ENCODE assay signal across 24 cellular contexts in the genomic region with DNA sequence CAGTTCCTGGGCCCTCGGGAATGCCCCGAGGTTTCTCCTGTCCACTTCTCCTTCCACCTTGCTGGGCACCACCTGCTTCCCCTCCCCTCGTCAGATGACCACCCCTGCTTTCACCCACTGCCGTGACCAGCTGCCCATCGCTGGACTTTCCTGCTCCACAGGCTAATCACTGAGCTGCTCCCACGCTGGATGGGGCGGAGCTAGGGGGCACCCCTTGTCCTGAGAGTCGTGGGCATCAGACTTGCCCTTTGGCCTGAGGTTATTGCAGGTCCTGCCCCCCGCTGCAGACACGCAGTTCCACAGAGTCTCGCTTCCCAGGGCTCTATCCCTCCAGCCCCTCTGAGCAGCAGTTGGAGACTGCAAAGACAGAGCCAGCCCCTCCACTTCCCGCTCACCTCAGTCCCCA. TPM values are rescaled to one million over a fixed set of nuclear protein-coding genes. Genes with fewer than 3 reads are reported as not detected.
A peak's percentile ranks its signal among the peaks of the same experiment; 100 is the strongest.
DNase-seq lines count a peak whose midpoint lies in the region; ATAC-seq, FAIRE-seq and TF ChIP-seq lines count a peak whose summit lies in the region.
"Had no signal": no experiment of that assay in that cellular context is flagged by ENCODE, and none has a peak within 500 bp of the region (broad histone marks: within the 10 kb centered on the region; RNA-seq: fewer than 3 reads in every experiment).

No MANE protein-coding gene starts in this region.

- H3K4me3 ChIP-seq in BE2C (ENCODE audit: low read depth, low read length), result peak overlapping the region; percentile 15
- H3K4me3 ChIP-seq in OCI-LY3 (ENCODE audit: low read length), result peak overlapping the region; percentile 59
- peak overlapping the region; percentile 35 to 65 (median 43); a peak in 5 of 6 replicates for H3K4me3 ChIP-seq in HepG2 (replicated peaks in 1 of 3; ENCODE audit: insufficient read depth in 1 of 3, low read depth in 2 of 3, low read length in 3 of 3)
- no peak overlapping the region for H3K4me3 ChIP-seq in parathyroid adenoma (ENCODE audit: low read depth, low read length)
- no peak overlapping the region for H3K4me3 ChIP-seq in ovary
- H3K4me3 ChIP-seq: esophagus muscularis mucosa, vagina had no signal

- ATAC-seq in HepG2 (no peak; the same call in 2 of the 3 replicates), HG02759 (IDR thresholded peaks at IDR 0.05; ENCODE audit: unreplicated experiment) (no peak)
- ATAC-seq: stimulated activated naive CD8-positive, alpha-beta T cell treated with anti-CD3 and anti-CD28 coated beads, Interleukin-15, Interleukin-2, amounts not matched to agents 100 U/mL and 50 U/mL, for 24 hours had no signal

- H3K9me3 ChIP-seq in BE2C, result no peaks in the 10 kb centered on the region
- H3K9me3 ChIP-seq in OCI-LY3 (ENCODE audit: insufficient read depth, low read length), result no peaks in the 10 kb centered on the region
- no peaks in the 10 kb centered on the region for H3K9me3 ChIP-seq in HepG2 (ENCODE audit: low read length)
- no peaks in the 10 kb centered on the region for H3K9me3 ChIP-seq in parathyroid adenoma (ENCODE audit: control insufficient read depth, low read length)
- no peaks in the 10 kb centered on the region for H3K9me3 ChIP-seq in ovary
- H3K9me3 ChIP-seq: esophagus muscularis mucosa, vagina had no signal

- H3K79me2 ChIP-seq in OCI-LY3 (ENCODE audit: low read length) (no peaks in the 10 kb centered on the region), HepG2 (ENCODE audit: insufficient read depth, low read length) (no peaks in the 10 kb centered on the region), parathyroid adenoma (no peaks in the 10 kb centered on the region)

- H3K36me3 ChIP-seq in BE2C (no peaks in the 10 kb centered on the region), OCI-LY3 (replicated peaks; ENCODE audit: low read depth, low read length) (no peaks in the 10 kb centered on the region), HepG2 (replicated peaks in 1 of 2; ENCODE audit: control insufficient read depth in 1 of 2, insufficient read depth in 2 of 2, low read length in 2 of 2) (no peaks in the 10 kb centered on the region), parathyroid adenoma (ENCODE audit: control insufficient read depth, insufficient read depth, low read length) (no peaks in the 10 kb centered on the region), ovary (no peaks in the 10 kb centered on the region)
- H3K36me3 ChIP-seq: esophagus muscularis mucosa, vagina had no signal

- no peak overlapping the region for H3K27ac ChIP-seq in OCI-LY3 (ENCODE audit: low read length)
- no peak overlapping the region for H3K27ac ChIP-seq in HepG2 (ENCODE audit: extremely low read length, insufficient read depth, low read length)
- no peak overlapping the region for H3K27ac ChIP-seq in parathyroid adenoma
- H3K27ac ChIP-seq in ovary, result no peak overlapping the region
- H3K27ac ChIP-seq: esophagus muscularis mucosa, vagina had no signal

- H3K27me3 ChIP-seq in BE2C, result no peaks in the 10 kb centered on the region
- peaks cover 22% of the 10 kb centered on the region for H3K27me3 ChIP-seq in OCI-LY3 (ENCODE audit: low read depth, low read length)
- peaks cover 0 to 16% of the 10 kb centered on the region in 2 experiments; a peak in 3 of 5 replicates for H3K27me3 ChIP-seq in HepG2 (ENCODE audit: control insufficient read depth in 1 of 2, insufficient read depth in 2 of 2, low read length in 2 of 2)
- no peaks in the 10 kb centered on the region for H3K27me3 ChIP-seq in parathyroid adenoma (ENCODE audit: control insufficient read depth, insufficient read depth, low read length)
- H3K27me3 ChIP-seq in ovary, result no peaks in the 10 kb centered on the region
- H3K27me3 ChIP-seq: vagina had no signal

- no peak overlapping the region for H3K9ac ChIP-seq in OCI-LY3 (ENCODE audit: low read length)
- peak overlapping the region; percentile 23; the same call in 1 of the 2 replicates for H3K9ac ChIP-seq in HepG2 (ENCODE audit: insufficient read depth, low read depth, low read length)
- H3K9ac ChIP-seq in parathyroid adenoma, result no peak overlapping the region

- no peak for TF ChIP-seq CTCF in BE2C (IDR thresholded peaks at IDR 0.05; ENCODE audit: low read depth, low read length)
- no peak for TF ChIP-seq CTCF in OCI-LY3 (IDR thresholded peaks at IDR 0.05; ENCODE audit: low read depth, low read length)
- no peak for TF ChIP-seq CTCF in HepG2 (CRISPR knock-in tag; IDR thresholded peaks at IDR 0.05)
- TF ChIP-seq CTCF in parathyroid adenoma (IDR thresholded peaks at IDR 0.05), result no peak
- no peak for TF ChIP-seq CTCF in ovary (IDR thresholded peaks at IDR 0.05)

- WGBS in HepG2 (ENCODE audit: low lambda C conversion rate), result 2% methylated on average over 7 of the region's 12 CpGs
- 34 to 46% (median 45%) methylated on average over 12 of the region's 12 CpGs for WGBS in ovary, 3 donors

- DNase-seq in BE2C (no peak), HepG2 (ENCODE audit: low spot score) (no peak), NCI-H128 (lab: John Stamatoyannopoulos, UW; ENCODE audit: unreplicated experiment) (no peak), NCI-H82 treated with DMSO at 0.1 percent for 48 hours (lab: John Stamatoyannopoulos, UW; ENCODE audit: unreplicated experiment) (no peak), ovary (no peak)
- DNase-seq: activated CD4-positive, alpha-beta T cell treated with anti-CD3 and anti-CD28 coated beads, Interleukin-2, amount 50 U/mL, for 4 hours; activated naive CD4-positive, alpha-beta T cell treated with Interleukin-2 at 50 U/mL for 16 hours; CD4-positive, CD25-positive, alpha-beta regulatory T cell; central memory CD4-positive, alpha-beta T cell; DND-41; effector CD4-positive, alpha-beta T cell; NCI-H2029 treated with DMSO at 0.1 percent for 48 hours; NCI-H524 treated with DMSO at 0.1 percent for 48 hours; occipital lobe; SIG-M5; stimulated activated CD4-positive, alpha-beta T cell treated with anti-CD3 and anti-CD28 coated beads, Interleukin-2, amount 100 ng/mL, for 24 hours; stimulated activated naive CD8-positive, alpha-beta T cell treated with anti-CD3 and anti-CD28 coated beads, Interleukin-15, Interleukin-2, amounts not matched to agents 100 U/mL and 50 U/mL, for 24 hours had no signal

- POLR2A ChIA-PET in HepG2 (lab: Yijun Ruan, JAX), result interaction anchor here (0.7 to 2.1 kb wide), 4 partner anchors 11 to 25 kb away, joined by 3 to 12 read pairs (median 6); no protein-coding TSS in a partner anchor

- peak overlapping the region; percentile 73 for H3K4me2 ChIP-seq in OCI-LY3 (ENCODE audit: low read length)
- H3K4me2 ChIP-seq in HepG2 (ENCODE audit: low read depth, low read length), result peak overlapping the region; percentile 91
- H3K4me2 ChIP-seq in parathyroid adenoma (ENCODE audit: low read length), result no peak overlapping the region

- TF ChIP-seq EP300 in HepG2 (IDR thresholded peaks at IDR 0.05; ENCODE audit: low read depth in 2 of 2, low read length in 2 of 2) (no peak), HepG2 (CRISPR knock-in tag; IDR thresholded peaks at IDR 0.05; ENCODE audit: borderline replicate concordance) (no peak), ovary (IDR thresholded peaks at IDR 0.05) (no peak)

- TF ChIP-seq RAD21 in HepG2 (CRISPR knock-in tag; IDR thresholded peaks at IDR 0.05), result no peak

- no peaks in the 10 kb centered on the region for H4K20me1 ChIP-seq in OCI-LY3 (ENCODE audit: insufficient read depth, low read length)
- peaks cover 7% of the 10 kb centered on the region for H4K20me1 ChIP-seq in HepG2 (ENCODE audit: insufficient read depth, low read length)

- BruUV-seq in HepG2 (replicated peaks; lab: Mats Ljungman, UMichigan), result no TSS peak

- CTCF ChIA-PET in HepG2 (lab: Yijun Ruan, JAX; ENCODE audit: low intra/inter-chr PET ratio, low total read pairs), result no interaction called here

- H3K4me1 ChIP-seq in BE2C (no peaks in the 10 kb centered on the region; the same call in 1 of the 2 replicates), OCI-LY3 (ENCODE audit: low read length) (peaks cover 25% of the 10 kb centered on the region), HepG2 (ENCODE audit: insufficient read depth, low read length) (peaks cover 72% of the 10 kb centered on the region), parathyroid adenoma (peaks cover 26% of the 10 kb centered on the region), ovary (ENCODE audit: insufficient read depth) (no peaks in the 10 kb centered on the region)

- intact Hi-C loops in HepG2 (cut with micrococcal nuclease; ENCODE audit: unreplicated experiment) (loop anchor here (5.0 kb wide), 1 partner anchor 36 kb away; no protein-coding TSS in a partner anchor), ovary (cut with DNase I) (no loop called here)

- no peak for TF ChIP-seq POLR2A in HepG2 (IDR thresholded peaks at IDR 0.05; ENCODE audit: insufficient read depth in 1 of 2, low read depth in 2 of 2, low read length in 2 of 2)
- TF ChIP-seq POLR2A in ovary (IDR thresholded peaks at IDR 0.05), result no peak

- in situ Hi-C loops in HepG2 (cut with HindIII; ENCODE audit: extremely low pct_ligation_motif_present, low pct_unique_long_range_greater_than_20kb), result no loop called here

- FAIRE-seq in HepG2 (lab: Jason Lieb, UNC), result no peak

- H2AFZ ChIP-seq in OCI-LY3 (ENCODE audit: low read depth, low read length), result 0 out of 2 replicates have a peak overlapping the region, but pooled peaks have one; percentile 41
- H2AFZ ChIP-seq in HepG2 (ENCODE audit: low read length), result no peak overlapping the region
- peak overlapping the region; percentile 61 for H2AFZ ChIP-seq in parathyroid adenoma

RNA-seq across cellular contexts. Expression of gene SLC6A12, which starts 0.4 kb away (rescaled TPM):
- polyA plus RNA-seq in BE2C (2012; ENCODE audit: insufficient read depth, insufficient read length, low read depth), result not detected
- total RNA-seq in HepG2 (2016; rRNA removed; fragmentation: Illumina TruSeq; extraction: Trizol) (9.5 and 18.8 TPM in 2 replicates), ovary (1 to 10 TPM in 4 of 7 donors, under 1 TPM in 2, not detected in 1; 0.24 to 7.5 (median 1.6) TPM)
- 3.7 and 5.6 TPM in 2 replicates for total RNA-seq in HepG2 (2016; cell fraction: cytosol; rRNA removed; fragmentation: Illumina TruSeq; extraction: Trizol; ENCODE audit: low read depth)
- 10.4 and 17.8 TPM in 2 replicates for total RNA-seq in HepG2 (2016; cell fraction: insoluble cytoplasmic fraction; rRNA removed; fragmentation: Illumina TruSeq; extraction: Trizol)
- total RNA-seq in HepG2 (2016; cell fraction: membrane; rRNA removed; fragmentation: Illumina TruSeq; extraction: Trizol), result 7.4 and 8.0 TPM in 2 replicates
- 17.0 and 17.6 TPM in 2 replicates for total RNA-seq in HepG2 (2016; cell fraction: nucleus; rRNA removed; fragmentation: Illumina TruSeq; extraction: Trizol)
- polyA plus RNA-seq in HepG2 (2011; rRNA removed) (3.7 and 6.0 TPM in 2 replicates), ovary (1 to 10 TPM in 1 of 2 donors, under 1 TPM in 1; 0.46 to 1.5 TPM)
- polyA plus RNA-seq in HepG2 (2011; cell fraction: cytosol; rRNA removed), result 4.4 and 5.0 TPM in 2 replicates
- 10.3 and 12.4 TPM in 2 replicates for polyA plus RNA-seq in HepG2 (2011; cell fraction: nucleus; rRNA removed)
- 0.66 and 5.8 TPM in 2 replicates for polyA plus RNA-seq in HepG2 (2012)
- 2.3 and 2.8 TPM in 2 replicates for polyA plus RNA-seq in HepG2 (2016; cell fraction: cytosol; fragmentation: Illumina TruSeq; extraction: Trizol; ENCODE audit: low read depth)
- 7.2 and 9.0 TPM in 2 replicates for polyA plus RNA-seq in HepG2 (2016; cell fraction: insoluble cytoplasmic fraction; fragmentation: Illumina TruSeq; extraction: Trizol; ENCODE audit: low read depth)
- 3.9 and 4.9 TPM in 2 replicates for polyA plus RNA-seq in HepG2 (2016; cell fraction: membrane; fragmentation: Illumina TruSeq; extraction: Trizol; ENCODE audit: low read depth)
- polyA plus RNA-seq in HepG2 (2016; cell fraction: nucleus; fragmentation: Illumina TruSeq; extraction: Trizol; ENCODE audit: insufficient read depth, low read depth), result 27.1 and 27.7 TPM in 2 replicates
- 1.2 and 11.3 TPM in 2 replicates for polyA minus RNA-seq in HepG2 (2011; rRNA and poly(A)+ RNA removed; ENCODE audit: low replicate concordance)
- 7.0 and 7.2 TPM in 2 replicates for polyA minus RNA-seq in HepG2 (2011; cell fraction: cytosol; rRNA and poly(A)+ RNA removed)
- 5.8 and 7.1 TPM in 2 replicates for polyA minus RNA-seq in HepG2 (2011; cell fraction: nucleus; rRNA and poly(A)+ RNA removed)
- total RNA-seq: A673; CD4-positive, CD25-positive, alpha-beta regulatory T cell; T-helper 1 cell treated with Interleukin-12 subunit alpha and Interleukin-12 subunit beta and Interleukin-4 antibody, amounts not matched to agents 30 ng/mL and 1 ng/mL, for 36 hours; vagina had no signal
- polyA plus RNA-seq: CD4-positive, CD25-positive, alpha-beta regulatory T cell had no signal

RNA-seq across cellular contexts. Expression of gene SLC6A13, which starts 49.1 kb away (rescaled TPM):
- 0.85 TPM for polyA plus RNA-seq in BE2C (2012; ENCODE audit: insufficient read depth, insufficient read length, low read depth)
- total RNA-seq in HepG2 (2016; rRNA removed; fragmentation: Illumina TruSeq; extraction: Trizol), result 0.15 and 0.52 TPM in 2 replicates
- total RNA-seq in HepG2 (2016; cell fraction: cytosol; rRNA removed; fragmentation: Illumina TruSeq; extraction: Trizol; ENCODE audit: low read depth), result not detected in 2 replicates
- total RNA-seq in HepG2 (2016; cell fraction: insoluble cytoplasmic fraction; rRNA removed; fragmentation: Illumina TruSeq; extraction: Trizol), result 0.22 TPM in 1 of 2 replicates, not detected in the other
- not detected in 2 replicates for total RNA-seq in HepG2 (2016; cell fraction: membrane; rRNA removed; fragmentation: Illumina TruSeq; extraction: Trizol)
- 0.40 TPM in 1 of 2 replicates, not detected in the other for total RNA-seq in HepG2 (2016; cell fraction: nucleus; rRNA removed; fragmentation: Illumina TruSeq; extraction: Trizol)
- 0.05 and 0.60 TPM in 2 replicates for polyA plus RNA-seq in HepG2 (2011; rRNA removed)
- polyA plus RNA-seq in HepG2 (2011; cell fraction: cytosol; rRNA removed), result 0.17 and 0.21 TPM in 2 replicates
- polyA plus RNA-seq in HepG2 (2011; cell fraction: nucleus; rRNA removed), result 1.4 and 1.6 TPM in 2 replicates
- 0.60 and 0.83 TPM in 2 replicates for polyA plus RNA-seq in HepG2 (2012)
- not detected in 2 replicates for polyA plus RNA-seq in HepG2 (2016; cell fraction: cytosol; fragmentation: Illumina TruSeq; extraction: Trizol; ENCODE audit: low read depth)
- polyA plus RNA-seq in HepG2 (2016; cell fraction: insoluble cytoplasmic fraction; fragmentation: Illumina TruSeq; extraction: Trizol; ENCODE audit: low read depth), result not detected in 2 replicates
- not detected in 2 replicates for polyA plus RNA-seq in HepG2 (2016; cell fraction: membrane; fragmentation: Illumina TruSeq; extraction: Trizol; ENCODE audit: low read depth)
- 0.67 and 1.00 TPM in 2 replicates for polyA plus RNA-seq in HepG2 (2016; cell fraction: nucleus; fragmentation: Illumina TruSeq; extraction: Trizol; ENCODE audit: insufficient read depth, low read depth)
- 0.70 TPM in 1 of 2 replicates, not detected in the other for polyA minus RNA-seq in HepG2 (2011; rRNA and poly(A)+ RNA removed; ENCODE audit: low replicate concordance)
- not detected in 2 replicates for polyA minus RNA-seq in HepG2 (2011; cell fraction: cytosol; rRNA and poly(A)+ RNA removed)
- 2.7 and 3.2 TPM in 2 replicates for polyA minus RNA-seq in HepG2 (2011; cell fraction: nucleus; rRNA and poly(A)+ RNA removed)
- 1 to 10 TPM in 2 of 7 donors, under 1 TPM in 2, not detected in 3; 0.69 to 6.1 (median 1.0) TPM for total RNA-seq in ovary
- polyA plus RNA-seq in ovary, result under 1 TPM; 0.13 to 0.43 TPM
- total RNA-seq: A673, esophagus muscularis mucosa, vagina had no signal
- polyA plus RNA-seq: CD4-positive, CD25-positive, alpha-beta regulatory T cell had no signal

Comparison
In these comparisons a context has a peak if more than half of its experiments do, and no peak if none do; other contexts are left out.
1. H3K4me3 ChIP-seq: peak in BE2C (single experiment), OCI-LY3 (single experiment) and HepG2 (3 of 3); none in parathyroid adenoma (single experiment) and ovary (single experiment).